ENCODE assay signal across 3 cellular contexts in the genomic region with DNA sequence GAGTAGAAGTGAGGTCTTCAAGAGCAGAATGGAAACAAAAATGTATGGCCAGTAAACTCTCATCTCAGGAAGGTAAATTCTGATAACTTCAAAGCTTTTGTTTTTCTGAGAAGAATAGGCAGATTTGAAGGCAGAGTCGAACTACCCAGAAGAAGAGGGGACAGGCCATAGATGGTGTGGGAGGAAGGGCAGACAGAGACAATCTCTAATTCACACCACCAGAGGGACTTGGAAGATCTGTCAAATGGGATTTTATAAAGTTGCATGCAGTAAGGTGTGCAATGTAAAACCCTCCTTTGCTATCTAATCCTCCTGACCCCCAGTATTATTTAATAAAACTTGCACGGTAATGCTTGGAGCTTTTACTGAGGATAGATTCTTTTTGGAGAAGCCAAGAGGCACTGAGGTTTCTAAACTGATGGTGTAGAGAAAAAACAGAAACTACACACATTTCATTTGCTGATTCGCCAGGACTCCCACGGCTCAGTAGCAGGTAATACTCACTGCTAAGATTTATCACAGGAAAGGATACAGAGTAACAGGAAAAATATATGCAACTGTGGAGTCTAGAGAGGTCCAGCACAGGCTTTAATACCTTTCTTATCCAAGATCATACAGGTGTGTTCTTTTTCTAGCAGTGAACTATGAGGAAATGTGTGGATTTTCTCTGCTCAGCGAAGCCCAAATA.
TF ChIP-seq lines count a peak whose summit lies in the region.

No MANE protein-coding gene starts in this region.

TF ChIP-seq in SK-N-SH, 30 proteins besides CTCF, POLR2A, EP300 and RAD21 (continued from another document):
- TF ChIP-seq FOXM1 (IDR thresholded peaks at IDR 0.05; ENCODE audit: low read depth) (no peak), USF1 (IDR thresholded peaks at IDR 0.05; ENCODE audit: borderline replicate concordance, low read depth) (no peak), TEAD4 (IDR thresholded peaks at IDR 0.05; ENCODE audit: borderline replicate concordance, insufficient read depth) (no peak), IRF3 (IDR thresholded peaks at IDR 0.05; ENCODE audit: low read depth, low read length) (no peak), FOSL2 (IDR thresholded peaks at IDR 0.05; ENCODE audit: borderline replicate concordance, low read depth) (no peak), TAF1 (IDR thresholded peaks at IDR 0.05; ENCODE audit: borderline replicate concordance, low read depth, low read length) (no peak), RFX5 (IDR thresholded peaks at IDR 0.05; ENCODE audit: low read length) (no peak), FOXJ3 (CRISPR knock-in tag; IDR thresholded peaks at IDR 0.05) (no peak), POLR2AphosphoS5 (IDR thresholded peaks at IDR 0.05; ENCODE audit: low read depth, low read length) (no peak), MEF2A (IDR thresholded peaks at IDR 0.05; ENCODE audit: borderline replicate concordance, low read depth) (no peak), YY1 (IDR thresholded peaks at IDR 0.05; ENCODE audit: low read depth) (no peak), EZH2phosphoT487 (IDR thresholded peaks at IDR 0.05; ENCODE audit: borderline replicate concordance, low read depth) (no peak), MXI1 (IDR thresholded peaks at IDR 0.05; ENCODE audit: low read depth, low read length) (no peak), TCF12 (IDR thresholded peaks at IDR 0.05) (no peak), JUND (IDR thresholded peaks at IDR 0.05) (no peak)
- TF ChIP-seq, protein P1, sequence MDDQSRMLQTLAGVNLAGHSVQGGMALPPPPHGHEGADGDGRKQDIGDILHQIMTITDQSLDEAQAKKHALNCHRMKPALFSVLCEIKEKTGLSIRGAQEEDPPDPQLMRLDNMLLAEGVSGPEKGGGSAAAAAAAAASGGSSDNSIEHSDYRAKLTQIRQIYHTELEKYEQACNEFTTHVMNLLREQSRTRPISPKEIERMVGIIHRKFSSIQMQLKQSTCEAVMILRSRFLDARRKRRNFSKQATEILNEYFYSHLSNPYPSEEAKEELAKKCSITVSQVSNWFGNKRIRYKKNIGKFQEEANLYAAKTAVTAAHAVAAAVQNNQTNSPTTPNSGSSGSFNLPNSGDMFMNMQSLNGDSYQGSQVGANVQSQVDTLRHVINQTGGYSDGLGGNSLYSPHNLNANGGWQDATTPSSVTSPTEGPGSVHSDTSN (IDR thresholded peaks at IDR 0.05) = no peak

TF ChIP-seq in SK-N-SH treated with all-trans-retinoic acid at 6 μM for 48 hours, 23 proteins besides CTCF, POLR2A, EP300 and RAD21:
- TF ChIP-seq, protein P2, sequence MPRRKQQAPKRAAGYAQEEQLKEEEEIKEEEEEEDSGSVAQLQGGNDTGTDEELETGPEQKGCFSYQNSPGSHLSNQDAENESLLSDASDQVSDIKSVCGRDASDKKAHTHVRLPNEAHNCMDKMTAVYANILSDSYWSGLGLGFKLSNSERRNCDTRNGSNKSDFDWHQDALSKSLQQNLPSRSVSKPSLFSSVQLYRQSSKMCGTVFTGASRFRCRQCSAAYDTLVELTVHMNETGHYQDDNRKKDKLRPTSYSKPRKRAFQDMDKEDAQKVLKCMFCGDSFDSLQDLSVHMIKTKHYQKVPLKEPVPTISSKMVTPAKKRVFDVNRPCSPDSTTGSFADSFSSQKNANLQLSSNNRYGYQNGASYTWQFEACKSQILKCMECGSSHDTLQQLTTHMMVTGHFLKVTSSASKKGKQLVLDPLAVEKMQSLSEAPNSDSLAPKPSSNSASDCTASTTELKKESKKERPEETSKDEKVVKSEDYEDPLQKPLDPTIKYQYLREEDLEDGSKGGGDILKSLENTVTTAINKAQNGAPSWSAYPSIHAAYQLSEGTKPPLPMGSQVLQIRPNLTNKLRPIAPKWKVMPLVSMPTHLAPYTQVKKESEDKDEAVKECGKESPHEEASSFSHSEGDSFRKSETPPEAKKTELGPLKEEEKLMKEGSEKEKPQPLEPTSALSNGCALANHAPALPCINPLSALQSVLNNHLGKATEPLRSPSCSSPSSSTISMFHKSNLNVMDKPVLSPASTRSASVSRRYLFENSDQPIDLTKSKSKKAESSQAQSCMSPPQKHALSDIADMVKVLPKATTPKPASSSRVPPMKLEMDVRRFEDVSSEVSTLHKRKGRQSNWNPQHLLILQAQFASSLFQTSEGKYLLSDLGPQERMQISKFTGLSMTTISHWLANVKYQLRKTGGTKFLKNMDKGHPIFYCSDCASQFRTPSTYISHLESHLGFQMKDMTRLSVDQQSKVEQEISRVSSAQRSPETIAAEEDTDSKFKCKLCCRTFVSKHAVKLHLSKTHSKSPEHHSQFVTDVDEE (CRISPR knock-in tag; IDR thresholded peaks at IDR 0.05) = no peak
- TF ChIP-seq BACH2 (CRISPR knock-in tag; IDR thresholded peaks at IDR 0.05; ENCODE audit: borderline replicate concordance) (no peak), CSDC2 (CRISPR knock-in tag; IDR thresholded peaks at IDR 0.05) (no peak), ZC3H10 (CRISPR knock-in tag; IDR thresholded peaks at IDR 0.05) (no peak), TCF4 (CRISPR knock-in tag; IDR thresholded peaks at IDR 0.05; ENCODE audit: borderline replicate concordance) (no peak), ZNF8 (CRISPR knock-in tag; IDR thresholded peaks at IDR 0.05) (no peak), ZNF565 (CRISPR knock-in tag; conservative IDR thresholded peaks at IDR 0.05; ENCODE audit: low read depth) (no peak), CSRNP3 (CRISPR knock-in tag; IDR thresholded peaks at IDR 0.05) (no peak), SNAI2 (CRISPR knock-in tag; IDR thresholded peaks at IDR 0.05) (no peak)
- TF ChIP-seq, protein P3, sequence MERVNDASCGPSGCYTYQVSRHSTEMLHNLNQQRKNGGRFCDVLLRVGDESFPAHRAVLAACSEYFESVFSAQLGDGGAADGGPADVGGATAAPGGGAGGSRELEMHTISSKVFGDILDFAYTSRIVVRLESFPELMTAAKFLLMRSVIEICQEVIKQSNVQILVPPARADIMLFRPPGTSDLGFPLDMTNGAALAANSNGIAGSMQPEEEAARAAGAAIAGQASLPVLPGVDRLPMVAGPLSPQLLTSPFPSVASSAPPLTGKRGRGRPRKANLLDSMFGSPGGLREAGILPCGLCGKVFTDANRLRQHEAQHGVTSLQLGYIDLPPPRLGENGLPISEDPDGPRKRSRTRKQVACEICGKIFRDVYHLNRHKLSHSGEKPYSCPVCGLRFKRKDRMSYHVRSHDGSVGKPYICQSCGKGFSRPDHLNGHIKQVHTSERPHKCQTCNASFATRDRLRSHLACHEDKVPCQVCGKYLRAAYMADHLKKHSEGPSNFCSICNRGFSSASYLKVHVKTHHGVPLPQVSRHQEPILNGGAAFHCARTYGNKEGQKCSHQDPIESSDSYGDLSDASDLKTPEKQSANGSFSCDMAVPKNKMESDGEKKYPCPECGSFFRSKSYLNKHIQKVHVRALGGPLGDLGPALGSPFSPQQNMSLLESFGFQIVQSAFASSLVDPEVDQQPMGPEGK (CRISPR knock-in tag; IDR thresholded peaks at IDR 0.05; ENCODE audit: borderline replicate concordance) = no peak
- TF ChIP-seq, protein P4, sequence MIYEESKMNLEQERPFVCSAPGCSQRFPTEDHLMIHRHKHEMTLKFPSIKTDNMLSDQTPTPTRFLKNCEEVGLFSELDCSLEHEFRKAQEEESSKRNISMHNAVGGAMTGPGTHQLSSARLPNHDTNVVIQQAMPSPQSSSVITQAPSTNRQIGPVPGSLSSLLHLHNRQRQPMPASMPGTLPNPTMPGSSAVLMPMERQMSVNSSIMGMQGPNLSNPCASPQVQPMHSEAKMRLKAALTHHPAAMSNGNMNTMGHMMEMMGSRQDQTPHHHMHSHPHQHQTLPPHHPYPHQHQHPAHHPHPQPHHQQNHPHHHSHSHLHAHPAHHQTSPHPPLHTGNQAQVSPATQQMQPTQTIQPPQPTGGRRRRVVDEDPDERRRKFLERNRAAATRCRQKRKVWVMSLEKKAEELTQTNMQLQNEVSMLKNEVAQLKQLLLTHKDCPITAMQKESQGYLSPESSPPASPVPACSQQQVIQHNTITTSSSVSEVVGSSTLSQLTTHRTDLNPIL (CRISPR knock-in tag; IDR thresholded peaks at IDR 0.05; ENCODE audit: low read depth) = no peak
TF ChIP-seq in SK-N-SH treated with all-trans-retinoic acid at 6 μM for 48 hours: peak in this region for 0.

TF ChIP-seq in K562, 482 proteins besides CTCF, POLR2A, EP300 and RAD21 (continued from another document):
- TF ChIP-seq, protein P5, sequence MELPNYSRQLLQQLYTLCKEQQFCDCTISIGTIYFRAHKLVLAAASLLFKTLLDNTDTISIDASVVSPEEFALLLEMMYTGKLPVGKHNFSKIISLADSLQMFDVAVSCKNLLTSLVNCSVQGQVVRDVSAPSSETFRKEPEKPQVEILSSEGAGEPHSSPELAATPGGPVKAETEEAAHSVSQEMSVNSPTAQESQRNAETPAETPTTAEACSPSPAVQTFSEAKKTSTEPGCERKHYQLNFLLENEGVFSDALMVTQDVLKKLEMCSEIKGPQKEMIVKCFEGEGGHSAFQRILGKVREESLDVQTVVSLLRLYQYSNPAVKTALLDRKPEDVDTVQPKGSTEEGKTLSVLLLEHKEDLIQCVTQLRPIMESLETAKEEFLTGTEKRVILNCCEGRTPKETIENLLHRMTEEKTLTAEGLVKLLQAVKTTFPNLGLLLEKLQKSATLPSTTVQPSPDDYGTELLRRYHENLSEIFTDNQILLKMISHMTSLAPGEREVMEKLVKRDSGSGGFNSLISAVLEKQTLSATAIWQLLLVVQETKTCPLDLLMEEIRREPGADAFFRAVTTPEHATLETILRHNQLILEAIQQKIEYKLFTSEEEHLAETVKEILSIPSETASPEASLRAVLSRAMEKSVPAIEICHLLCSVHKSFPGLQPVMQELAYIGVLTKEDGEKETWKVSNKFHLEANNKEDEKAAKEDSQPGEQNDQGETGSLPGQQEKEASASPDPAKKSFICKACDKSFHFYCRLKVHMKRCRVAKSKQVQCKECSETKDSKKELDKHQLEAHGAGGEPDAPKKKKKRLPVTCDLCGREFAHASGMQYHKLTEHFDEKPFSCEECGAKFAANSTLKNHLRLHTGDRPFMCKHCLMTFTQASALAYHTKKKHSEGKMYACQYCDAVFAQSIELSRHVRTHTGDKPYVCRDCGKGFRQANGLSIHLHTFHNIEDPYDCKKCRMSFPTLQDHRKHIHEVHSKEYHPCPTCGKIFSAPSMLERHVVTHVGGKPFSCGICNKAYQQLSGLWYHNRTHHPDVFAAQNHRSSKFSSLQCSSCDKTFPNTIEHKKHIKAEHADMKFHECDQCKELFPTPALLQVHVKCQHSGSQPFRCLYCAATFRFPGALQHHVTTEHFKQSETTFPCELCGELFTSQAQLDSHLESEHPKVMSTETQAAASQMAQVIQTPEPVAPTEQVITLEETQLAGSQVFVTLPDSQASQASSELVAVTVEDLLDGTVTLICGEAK (IDR thresholded peaks at IDR 0.05) = peak; percentile 32; the same call in 1 of the 2 replicates
- TF ChIP-seq, protein P5 (CRISPR knock-in tag; IDR thresholded peaks at IDR 0.05) = no peak
